8 cellular contexts compared by ENCODE assay signal in the genomic region with DNA sequence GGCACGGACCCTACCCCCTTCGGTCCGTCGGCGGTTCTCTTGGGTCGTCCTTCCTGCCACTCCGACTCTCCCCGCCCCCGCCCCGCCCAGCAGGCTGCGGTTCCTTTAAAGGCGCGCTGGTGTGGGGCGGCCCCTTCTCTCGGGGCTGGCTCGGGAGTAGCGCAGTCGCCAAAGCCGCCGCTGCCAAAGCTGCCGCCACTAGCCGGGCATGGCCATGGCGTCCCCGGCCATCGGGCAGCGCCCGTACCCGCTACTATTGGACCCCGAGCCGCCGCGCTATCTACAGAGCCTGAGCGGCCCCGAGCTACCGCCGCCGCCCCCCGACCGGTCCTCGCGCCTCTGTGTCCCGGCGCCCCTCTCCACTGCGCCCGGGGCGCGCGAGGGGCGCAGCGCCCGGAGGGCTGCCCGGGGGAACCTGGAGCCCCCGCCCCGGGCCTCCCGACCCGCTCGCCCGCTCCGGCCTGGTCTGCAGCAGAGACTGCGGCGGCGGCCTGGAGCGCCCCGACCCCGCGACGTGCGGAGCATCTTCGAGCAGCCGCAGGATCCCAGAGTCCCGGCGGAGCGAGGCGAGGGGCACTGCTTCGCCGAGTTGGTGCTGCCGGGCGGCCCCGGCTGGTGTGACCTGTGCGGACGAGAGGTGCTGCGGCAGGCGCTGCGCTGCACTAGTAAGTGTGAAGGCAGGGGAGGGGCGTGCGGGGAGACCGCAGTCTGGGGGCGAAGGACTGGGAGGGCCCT.
DNase-seq lines count a peak whose midpoint lies in the region; ATAC-seq and TF ChIP-seq lines count a peak whose summit lies in the region.

Gene RASSF5 (plus strand): TSS at position 137 of the 735 bp plus-strand sequence. CDS start 72 bp downstream, at position 209.

- H3K9ac ChIP-seq in mucosa of stomach (ENCODE audit: low read length), result peak within 1 kb of the TSS; percentile 53

- H3K27me3 ChIP-seq in mucosa of stomach (ENCODE audit: control insufficient read depth, insufficient read depth, low read length), result peaks cover 8% of the 10 kb centered on the region

- TF ChIP-seq CTCF in GM12875 (IDR thresholded peaks at IDR 0.05; ENCODE audit: borderline replicate concordance, insufficient read depth, low read depth, low read length) (no peak), epithelial cell of esophagus (IDR thresholded peaks at IDR 0.05; ENCODE audit: insufficient read depth, low read depth, low read length, missing control alignments) (no peak)

- H3K4me3 ChIP-seq in GM12875 (ENCODE audit: low read depth, low read length), result peak within 1 kb of the TSS; percentile 54
- H3K4me3 ChIP-seq in epithelial cell of esophagus (ENCODE audit: low read length), result peak within 1 kb of the TSS; percentile 62
- peak within 1 kb of the TSS; percentile 20 for H3K4me3 ChIP-seq in mucosa of stomach (ENCODE audit: low read length)

- peak; percentile 60 for ATAC-seq in HG02678 (IDR thresholded peaks at IDR 0.05; ENCODE audit: unreplicated experiment)
- ATAC-seq in GM18858 (IDR thresholded peaks at IDR 0.05; ENCODE audit: unreplicated experiment), result no peak

- peaks cover 50% of the 10 kb centered on the region for H3K4me1 ChIP-seq in mucosa of stomach (ENCODE audit: control insufficient read depth, insufficient read depth, low read length)

- no peaks in the 10 kb centered on the region for H3K9me3 ChIP-seq in mucosa of stomach (ENCODE audit: control insufficient read depth, low read length)

- DNase-seq in NCI-H510A (lab: John Stamatoyannopoulos, UW), result peak; percentile 63
- peak; percentile 58 for DNase-seq in activated CD8-positive, alpha-beta memory T cell treated with anti-CD3 and anti-CD28 coated beads, Interleukin-2, amount 50 U/mL, for 24 hours (ENCODE audit: extremely low read depth)
- peak; percentile 76 for DNase-seq in epithelial cell of esophagus (ENCODE audit: low read depth)
- peak; percentile 59 to 61 for DNase-seq in stimulated activated CD8-positive, alpha-beta memory T cell treated with anti-CD3 and anti-CD28 coated beads, Interleukin-7, amount 100 ng/mL, for 1 hour (ENCODE audit: low read depth in 2 of 2)

- no peaks in the 10 kb centered on the region for H3K36me3 ChIP-seq in mucosa of stomach (ENCODE audit: control insufficient read depth, insufficient read depth, low read length)
